Comparison of ENCODE assay signal across 14 cellular contexts in genomic region chr4:54525602-54526001, GRCh38.
DNase-seq lines count a peak whose midpoint lies in the region; ATAC-seq and TF ChIP-seq lines count a peak whose summit lies in the region.
"Had no signal": no experiment of that assay in that cellular context is flagged by ENCODE, and none has a peak within 500 bp of the region (broad histone marks: within the 10 kb centered on the region; RNA-seq: fewer than 3 reads in every experiment).

No MANE protein-coding gene starts in this region.

- H3K9me3 ChIP-seq in MG63, result no peaks in the 10 kb centered on the region
- H3K9me3 ChIP-seq in mesenchymal stem cell (ENCODE audit: control insufficient read depth, low read length), result peaks cover 2% of the 10 kb centered on the region
- no peaks in the 10 kb centered on the region for H3K9me3 ChIP-seq in aorta (ENCODE audit: control insufficient read depth, low read length)

- no peak overlapping the region for H3K18ac ChIP-seq in mesenchymal stem cell (ENCODE audit: low read depth in 1 of 2, low read length in 2 of 2)

- H3K4me1 ChIP-seq in mesenchymal stem cell (ENCODE audit: control insufficient read depth, insufficient read depth, low read depth, low read length) (no peaks in the 10 kb centered on the region), aorta (ENCODE audit: control insufficient read depth in 1 of 2, insufficient read depth in 2 of 2, low read length in 2 of 2) (no peaks in the 10 kb centered on the region)

- peaks cover 9% of the 10 kb centered on the region for H3K4me1 Mint-ChIP-seq in MCF 10A (ENCODE audit: insufficient read depth, unreplicated experiment)
- H3K4me1 Mint-ChIP-seq in activated T-helper 1 cell treated with anti-CD3 and anti-CD28 coated beads, Interleukin-12 subunit alpha, Interleukin-12 subunit beta, Interleukin-2, Interleukin-4 antibody, amounts not matched to agents 30 ng/mL and 10 ng/mL and 1 ng/mL, durations not matched to agents 14 hours and 24 hours and 36 hours (ENCODE audit: low read depth), result no peaks in the 10 kb centered on the region
- H3K4me1 Mint-ChIP-seq: CD4-positive, CD25-positive, alpha-beta regulatory T cell had no signal

- no peak overlapping the region for H3K9ac ChIP-seq in mesenchymal stem cell (ENCODE audit: low read length)

- DNase-seq in EL, result peak; percentile 98
- DNase-seq in MG63, result peak; percentile 62
- peak; percentile 68 for DNase-seq in MCF 10A (ENCODE audit: unreplicated experiment)
- DNase-seq in mesenchymal stem cell, result peak; percentile 60
- DNase-seq in substantia nigra (lab: John Stamatoyannopoulos, UW), result no peak
- DNase-seq in activated T-helper 1 cell treated with anti-CD3 and anti-CD28 coated beads, Interleukin-12 subunit alpha, Interleukin-12 subunit beta, Interleukin-2, Interleukin-4 antibody, amounts not matched to agents 30 ng/mL and 10 ng/mL and 1 ng/mL, durations not matched to agents 14 hours and 24 hours and 36 hours (ENCODE audit: low spot score), result no peak
- no peak for DNase-seq in NCI-H1417 treated with DMSO at 0.1 percent for 48 hours (lab: John Stamatoyannopoulos, UW)
- no peak for DNase-seq in aorta
- DNase-seq: activated CD4-positive, alpha-beta T cell treated with anti-CD3 and anti-CD28 coated beads for 4 hours; activated T-cell treated with anti-CD3 and anti-CD28 coated beads, Interleukin-2, amount 50 U/mL, for 1 hour; CD4-positive, CD25-positive, alpha-beta regulatory T cell; glutamatergic neuron had no signal

- no peak overlapping the region for H3K23ac ChIP-seq in mesenchymal stem cell (ENCODE audit: low read length in 2 of 2)

- H2BK120ac ChIP-seq in mesenchymal stem cell (ENCODE audit: low read depth, low read length), result no peak overlapping the region

- H2BK12ac ChIP-seq in mesenchymal stem cell (ENCODE audit: low read length in 2 of 2), result no peak overlapping the region

- H3K27ac ChIP-seq in mesenchymal stem cell (ENCODE audit: low read length, poor library complexity, severe bottlenecking) (no peak overlapping the region), substantia nigra (ENCODE audit: low read depth, low read length, poor library complexity, severe bottlenecking) (no peak overlapping the region), aorta (ENCODE audit: low read depth in 1 of 2, low read length in 2 of 2) (no peak overlapping the region)

- no peak for TF ChIP-seq CTCF in MCF 10A (IDR thresholded peaks at IDR 0.05; ENCODE audit: unreplicated experiment)

- H3K27me3 ChIP-seq in MG63 (no peaks in the 10 kb centered on the region), mesenchymal stem cell (ENCODE audit: control insufficient read depth in 1 of 2, insufficient read depth in 1 of 2, low read length in 2 of 2) (no peaks in the 10 kb centered on the region), aorta (ENCODE audit: control insufficient read depth in 1 of 2, insufficient read depth in 2 of 2, low read length in 1 of 2) (no peaks in the 10 kb centered on the region)

- no TSS peak for BruUV-seq in MCF 10A (replicated peaks; lab: Mats Ljungman, UMichigan)

- H3K4ac ChIP-seq in mesenchymal stem cell (ENCODE audit: low read depth in 1 of 2, low read length in 2 of 2), result no peak overlapping the region

- 44% methylated on average over 3 of the region's 3 CpGs for WGBS in mesenchymal stem cell
- 56 to 60% methylated on average over 3 of the region's 3 CpGs for WGBS in aorta, 2 donors

- no peak overlapping the region for H4K91ac ChIP-seq in mesenchymal stem cell (ENCODE audit: low read length)

- POLR2A ChIA-PET in MCF 10A (lab: Yijun Ruan, JAX), result no interaction called here

- H3K27me3 Mint-ChIP-seq in MCF 10A (ENCODE audit: insufficient read depth, unreplicated experiment), result no peaks in the 10 kb centered on the region
- H3K27me3 Mint-ChIP-seq in activated T-helper 1 cell treated with anti-CD3 and anti-CD28 coated beads, Interleukin-12 subunit alpha, Interleukin-12 subunit beta, Interleukin-2, Interleukin-4 antibody, amounts not matched to agents 30 ng/mL and 10 ng/mL and 1 ng/mL, durations not matched to agents 14 hours and 24 hours and 36 hours (ENCODE audit: insufficient read depth), result no peaks in the 10 kb centered on the region

- CTCF ChIA-PET in MCF 10A (lab: Yijun Ruan, JAX), result interaction anchor here (0.6 kb wide), 1 partner anchor 1957 kb away, joined by 3 read pairs; no protein-coding TSS in a partner anchor

- no peaks in the 10 kb centered on the region for H3K79me1 ChIP-seq in mesenchymal stem cell (replicated peaks; ENCODE audit: low read length, poor library complexity, severe bottlenecking)

- intact Hi-C loops in MCF 10A (cut with micrococcal nuclease), result no loop called here
- intact Hi-C loops in activated T-helper 1 cell treated with anti-CD3 and anti-CD28 coated beads, Interleukin-12 subunit alpha, Interleukin-12 subunit beta, Interleukin-2, Interleukin-4 antibody, amounts not matched to agents 30 ng/mL and 10 ng/mL and 1 ng/mL, durations not matched to agents 14 hours and 24 hours and 36 hours (cut with micrococcal nuclease), result no loop called here
- intact Hi-C loops in aorta (cut with DNase I), result no loop called here

- no peak overlapping the region for H2BK15ac ChIP-seq in mesenchymal stem cell (ENCODE audit: low read depth, poor library complexity, severe bottlenecking)

- H2BK5ac ChIP-seq in mesenchymal stem cell (ENCODE audit: low read depth, low read length, poor library complexity, severe bottlenecking), result no peak overlapping the region

- no peak overlapping the region for H2AK5ac ChIP-seq in mesenchymal stem cell (ENCODE audit: low read length, severe bottlenecking)

- no peak for ATAC-seq in aorta (ENCODE audit: low FRiP score)
- ATAC-seq: left lobe of liver; natural killer cell treated with Interleukin-12 subunit alpha and Interleukin-12 subunit beta and Interleukin-15 and Interleukin-18, amount 100 ng/mL, for 72 hours had no signal

- H3K14ac ChIP-seq in mesenchymal stem cell (ENCODE audit: low read length in 2 of 2), result no peak overlapping the region

- no peak overlapping the region for H3K4me3 Mint-ChIP-seq in MCF 10A (ENCODE audit: unreplicated experiment)
- H3K4me3 Mint-ChIP-seq in activated T-helper 1 cell treated with anti-CD3 and anti-CD28 coated beads, Interleukin-12 subunit alpha, Interleukin-12 subunit beta, Interleukin-2, Interleukin-4 antibody, amounts not matched to agents 30 ng/mL and 10 ng/mL and 1 ng/mL, durations not matched to agents 14 hours and 24 hours and 36 hours, result no peak overlapping the region
- H3K4me3 Mint-ChIP-seq: CD4-positive, CD25-positive, alpha-beta regulatory T cell; natural killer cell treated with Interleukin-12 subunit alpha and Interleukin-12 subunit beta and Interleukin-15 and Interleukin-18, amount 100 ng/mL, for 72 hours had no signal

- no peaks in the 10 kb centered on the region for H3K9me3 Mint-ChIP-seq in MCF 10A (ENCODE audit: unreplicated experiment)
- H3K9me3 Mint-ChIP-seq in activated T-helper 1 cell treated with anti-CD3 and anti-CD28 coated beads, Interleukin-12 subunit alpha, Interleukin-12 subunit beta, Interleukin-2, Interleukin-4 antibody, amounts not matched to agents 30 ng/mL and 10 ng/mL and 1 ng/mL, durations not matched to agents 14 hours and 24 hours and 36 hours, result no peaks in the 10 kb centered on the region
- H3K9me3 Mint-ChIP-seq: natural killer cell treated with Interleukin-12 subunit alpha and Interleukin-12 subunit beta and Interleukin-15 and Interleukin-18, amount 100 ng/mL, for 72 hours had no signal

- H3K27ac Mint-ChIP-seq in MCF 10A (ENCODE audit: low read depth, unreplicated experiment), result no peak overlapping the region
- no peak overlapping the region for H3K27ac Mint-ChIP-seq in activated T-helper 1 cell treated with anti-CD3 and anti-CD28 coated beads, Interleukin-12 subunit alpha, Interleukin-12 subunit beta, Interleukin-2, Interleukin-4 antibody, amounts not matched to agents 30 ng/mL and 10 ng/mL and 1 ng/mL, durations not matched to agents 14 hours and 24 hours and 36 hours
- H3K27ac Mint-ChIP-seq: CD4-positive, CD25-positive, alpha-beta regulatory T cell; natural killer cell treated with Interleukin-12 subunit alpha and Interleukin-12 subunit beta and Interleukin-15 and Interleukin-18, amount 100 ng/mL, for 72 hours had no signal

- no peaks in the 10 kb centered on the region for H3K36me3 ChIP-seq in MG63
- H3K36me3 ChIP-seq in mesenchymal stem cell (ENCODE audit: control insufficient read depth in 1 of 2, insufficient read depth in 2 of 2, low read depth in 1 of 2, low read length in 2 of 2), result no peaks in the 10 kb centered on the region
- no peaks in the 10 kb centered on the region for H3K36me3 ChIP-seq in aorta (ENCODE audit: control insufficient read depth in 1 of 2, insufficient read depth in 2 of 2, low read length in 1 of 2)

- H2AFZ ChIP-seq in mesenchymal stem cell (ENCODE audit: low read depth, low read length), result no peak overlapping the region

- H4K8ac ChIP-seq in mesenchymal stem cell (ENCODE audit: low read length), result no peak overlapping the region

- no peak overlapping the region for H3K4me2 ChIP-seq in mesenchymal stem cell (ENCODE audit: low read length, poor library complexity, severe bottlenecking)

- H3K36me3 Mint-ChIP-seq in MCF 10A (ENCODE audit: insufficient read depth, unreplicated experiment), result no peaks in the 10 kb centered on the region
- no peaks in the 10 kb centered on the region for H3K36me3 Mint-ChIP-seq in activated T-helper 1 cell treated with anti-CD3 and anti-CD28 coated beads, Interleukin-12 subunit alpha, Interleukin-12 subunit beta, Interleukin-2, Interleukin-4 antibody, amounts not matched to agents 30 ng/mL and 10 ng/mL and 1 ng/mL, durations not matched to agents 14 hours and 24 hours and 36 hours (ENCODE audit: low read depth)
- H3K36me3 Mint-ChIP-seq: CD4-positive, CD25-positive, alpha-beta regulatory T cell; natural killer cell treated with Interleukin-12 subunit alpha and Interleukin-12 subunit beta and Interleukin-15 and Interleukin-18, amount 100 ng/mL, for 72 hours had no signal

- no peak overlapping the region for H3K4me3 ChIP-seq in MG63
- no peak overlapping the region for H3K4me3 ChIP-seq in mesenchymal stem cell (ENCODE audit: insufficient read depth in 1 of 2, low read depth in 1 of 2, low read length in 2 of 2)
- H3K4me3 ChIP-seq in aorta (ENCODE audit: low read length in 2 of 2), result no peak overlapping the region

Comparison
In these comparisons a context has a peak if more than half of its experiments do, and no peak if none do; other contexts are left out.
1. DNase-seq: peak in EL (single experiment), MG63 (single experiment), MCF 10A (single experiment) and mesenchymal stem cell (single experiment); none in substantia nigra (0 of 49), activated T-helper 1 cell treated with anti-CD3 and anti-CD28 coated beads, Interleukin-12 subunit alpha, Interleukin-12 subunit beta, Interleukin-2, Interleukin-4 antibody, amounts not matched to agents 30 ng/mL and 10 ng/mL and 1 ng/mL, durations not matched to agents 14 hours and 24 hours and 36 hours (single experiment), NCI-H1417 treated with DMSO at 0.1 percent for 48 hours (single experiment) and aorta (0 of 2).